In the genomic region with DNA sequence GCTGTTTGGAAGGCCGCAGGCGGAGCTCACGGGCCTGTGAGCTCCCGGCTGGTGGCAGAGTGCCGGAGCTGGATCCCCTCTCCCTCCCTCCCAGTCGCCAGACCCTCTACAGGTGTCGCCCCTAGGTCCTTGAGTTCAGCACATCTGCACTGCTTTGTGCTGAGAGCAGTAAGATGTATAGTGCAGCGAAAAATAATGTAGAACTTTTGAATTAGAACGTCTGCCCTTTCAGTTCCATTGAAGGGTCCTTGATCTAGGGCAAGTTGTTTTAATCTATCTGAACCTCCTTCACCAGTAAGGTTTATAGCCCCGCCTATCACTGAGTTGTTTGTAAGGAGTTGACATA, we compare ENCODE assay signal across 6 cellular contexts. TPM values are rescaled to one million over a fixed set of nuclear protein-coding genes. Genes with fewer than 3 reads are reported as not detected.
DNase-seq lines count a peak whose midpoint lies in the region; ATAC-seq and TF ChIP-seq lines count a peak whose summit lies in the region.

No MANE protein-coding gene starts in this region.

- POLR2A ChIA-PET in GM10248 (lab: Yijun Ruan, JAX): no interaction called here

- CTCF ChIA-PET in GM10248 (lab: Yijun Ruan, JAX): no interaction called here

- peak overlapping the region; percentile 88 for H3K4me3 ChIP-seq in psoas muscle

- peak overlapping the region; percentile 94 for H3K27ac Mint-ChIP-seq in dendritic cell treated with granulocyte-macrophage colony-stimulating factor and Interleukin-4, amounts not matched to agents 40 ng/mL and 50 ng/mL, for 4 days

- no peaks in the 10 kb centered on the region for H3K27me3 ChIP-seq in psoas muscle (ENCODE audit: insufficient read depth in 3 of 3, low read length in 2 of 3)

- intact Hi-C loops in dendritic cell treated with granulocyte-macrophage colony-stimulating factor and Interleukin-4, amounts not matched to agents 40 ng/mL and 50 ng/mL, for 4 days (cut with micrococcal nuclease): loop anchor here (5.0 to 10.0 kb wide), 3 partner anchors 367 to 752 kb away; a partner anchor contains a TSS
- intact Hi-C loops in psoas muscle (cut with DNase I): loop anchor here in 1 of 2 donors (10.0 kb wide), 1 partner anchor 471 kb away; no protein-coding TSS in a partner anchor

- H3K27ac ChIP-seq in psoas muscle: peak overlapping the region; percentile 78

- H3K27me3 Mint-ChIP-seq in dendritic cell treated with granulocyte-macrophage colony-stimulating factor and Interleukin-4, amounts not matched to agents 40 ng/mL and 50 ng/mL, for 4 days: no peaks in the 10 kb centered on the region

- DNase-seq in psoas muscle (no peak), GM10248 (ENCODE audit: extremely low spot score) (no peak)
- no peak for DNase-seq in activated CD4-positive, alpha-beta T cell treated with anti-CD3 and anti-CD28 coated beads for 48 hours

- H3K4me3 Mint-ChIP-seq in dendritic cell treated with granulocyte-macrophage colony-stimulating factor and Interleukin-4, amounts not matched to agents 40 ng/mL and 50 ng/mL, for 4 days: peak overlapping the region; percentile 90

- H3K4me1 Mint-ChIP-seq in dendritic cell treated with granulocyte-macrophage colony-stimulating factor and Interleukin-4, amounts not matched to agents 40 ng/mL and 50 ng/mL, for 4 days (ENCODE audit: low read depth): peaks cover 23% of the 10 kb centered on the region

- H3K36me3 Mint-ChIP-seq in dendritic cell treated with granulocyte-macrophage colony-stimulating factor and Interleukin-4, amounts not matched to agents 40 ng/mL and 50 ng/mL, for 4 days (ENCODE audit: low read depth): peaks cover 50% of the 10 kb centered on the region

- H3K9me3 Mint-ChIP-seq in dendritic cell treated with granulocyte-macrophage colony-stimulating factor and Interleukin-4, amounts not matched to agents 40 ng/mL and 50 ng/mL, for 4 days: no peaks in the 10 kb centered on the region

- whole genome bisulfite sequencing in psoas muscle, 3 donors: 1% methylated on average over 10 of the region's 10 CpGs

- H3K36me3 ChIP-seq in psoas muscle (ENCODE audit: insufficient read depth in 1 of 2, low read depth in 1 of 2): peaks cover 5 to 43% of the 10 kb centered on the region in 2 donors

- H3K9me3 ChIP-seq in psoas muscle: no peaks in the 10 kb centered on the region

- peaks cover 16% of the 10 kb centered on the region for H3K4me1 ChIP-seq in psoas muscle

- ATAC-seq in GM19455 (IDR thresholded peaks at IDR 0.05; ENCODE audit: unreplicated experiment): peak; percentile 68
- peak; percentile 51 for ATAC-seq in HG03460 (IDR thresholded peaks at IDR 0.05; ENCODE audit: unreplicated experiment)
- peak; percentile 62 to 77 (median 64) for ATAC-seq in psoas muscle

- TF ChIP-seq CTCF in psoas muscle (IDR thresholded peaks at IDR 0.05): no peak
- no peak for TF ChIP-seq CTCF in GM10248 (IDR thresholded peaks at IDR 0.05; ENCODE audit: control extremely low read depth, extremely low read depth, low read depth, missing control alignments)

RNA-seq across cellular contexts. Expression of a gene that starts 0.4 kb away (rescaled TPM):
- total RNA-seq in psoas muscle: 10 to 100 TPM in 1 of 4 donors, 1 to 10 TPM in 3; 5.4 to 13.7 (median 5.7) TPM
- polyA plus RNA-seq in psoas muscle: 10 to 100 TPM in 2 of 3 donors, 1 to 10 TPM in 1; 9.7 to 37.9 (median 12.3) TPM

RNA-seq across cellular contexts. Expression of a gene that starts 0.5 kb away (rescaled TPM):
- total RNA-seq in psoas muscle: 1 to 10 TPM; 6.4 to 8.3 (median 8.1) TPM
- 1 to 10 TPM; 1.9 to 9.0 (median 3.0) TPM for polyA plus RNA-seq in psoas muscle

RNA-seq across cellular contexts. Expression of a gene that starts 18.1 kb away (rescaled TPM):
- total RNA-seq in psoas muscle: not detected
- under 1 TPM in 1 of 3 donors, not detected in 2; 0.06 TPM for polyA plus RNA-seq in psoas muscle

RNA-seq across cellular contexts. Expression of a gene that starts 49.5 kb away (rescaled TPM):
- total RNA-seq in psoas muscle: 1 to 10 TPM; 1.1 to 2.2 (median 1.4) TPM
- 1 to 10 TPM in 2 of 3 donors, under 1 TPM in 1; 0.37 to 1.9 (median 1.1) TPM for polyA plus RNA-seq in psoas muscle
